In genomic region chr1:172845865-172846264, GRCh38 we compare ENCODE assay signal across 14 cellular contexts.
"Had no signal": no experiment of that assay in that cellular context is flagged by ENCODE, and none has a peak within 500 bp of the region (broad histone marks: within the 10 kb centered on the region; RNA-seq: fewer than 3 reads in every experiment).

No MANE protein-coding gene starts in this region.

- H3K9me3 ChIP-seq: left lung, prostate gland, thoracic aorta, upper lobe of right lung had no signal

- H3K4me1 ChIP-seq: left lung, prostate gland, upper lobe of right lung had no signal

- H3K9me3 Mint-ChIP-seq: memory B cell had no signal

- H3K4me1 Mint-ChIP-seq: brain had no signal

- H3K4me3 Mint-ChIP-seq: activated CD4-positive, alpha-beta T cell treated with anti-CD3 and anti-CD28 coated beads for 36 hours; brain; memory B cell had no signal

- H3K27me3 Mint-ChIP-seq: naive thymus-derived CD8-positive, alpha-beta T cell had no signal

- H3K27ac ChIP-seq: coronary artery, left lung, prostate gland, thoracic aorta, upper lobe of right lung had no signal

- H3K27me3 ChIP-seq: left lung, upper lobe of right lung had no signal

- ATAC-seq: left lung, upper lobe of right lung had no signal

- H3K4me3 ChIP-seq: coronary artery, left lung, prostate gland, thoracic aorta, upper lobe of right lung had no signal

- H3K36me3 Mint-ChIP-seq: brain, memory B cell had no signal

- DNase-seq: amygdala, hypothalamus, kidney, left lung, right cardiac atrium, small intestine, upper lobe of right lung had no signal

- H3K27ac Mint-ChIP-seq: activated CD4-positive, alpha-beta T cell treated with anti-CD3 and anti-CD28 coated beads for 36 hours; brain; memory B cell had no signal

- H3K36me3 ChIP-seq: left lung, prostate gland, thoracic aorta, upper lobe of right lung had no signal
